ENCODE assay signal across 23 cellular contexts in the genomic region with DNA sequence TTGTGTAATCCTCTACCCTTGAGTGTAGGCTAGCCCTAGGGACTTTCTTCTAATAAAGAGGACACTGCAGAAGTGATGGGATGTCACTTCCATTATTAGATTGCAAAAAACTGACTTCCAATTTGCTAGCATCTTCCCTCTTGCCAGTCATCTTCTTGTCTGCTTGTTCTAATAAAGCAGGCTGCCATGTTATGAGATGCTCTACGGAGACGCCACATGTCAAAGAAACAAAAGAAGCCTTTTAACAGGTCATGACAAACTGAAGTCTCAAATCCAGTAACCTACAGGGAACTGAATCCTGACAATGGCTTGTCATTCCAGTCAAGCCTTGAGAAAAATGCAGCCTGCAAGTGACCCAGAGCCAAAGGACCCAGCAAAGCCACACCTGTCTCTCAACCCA.
"Had no signal": no experiment of that assay in that cellular context is flagged by ENCODE, and none has a peak within 500 bp of the region (broad histone marks: within the 10 kb centered on the region; RNA-seq: fewer than 3 reads in every experiment).

No MANE protein-coding gene starts in this region.

- H3K4me3 Mint-ChIP-seq: dendritic cell treated with granulocyte-macrophage colony-stimulating factor and Interleukin-4, amounts not matched to agents 40 ng/mL and 50 ng/mL, for 4 days; effector memory CD8-positive, alpha-beta T cell; endodermal cell had no signal

- H3K27me3 Mint-ChIP-seq: dendritic cell treated with granulocyte-macrophage colony-stimulating factor and Interleukin-4, amounts not matched to agents 40 ng/mL and 50 ng/mL, for 4 days; effector memory CD8-positive, alpha-beta T cell had no signal

- H3K27ac Mint-ChIP-seq: dendritic cell treated with granulocyte-macrophage colony-stimulating factor and Interleukin-4, amounts not matched to agents 40 ng/mL and 50 ng/mL, for 4 days; effector memory CD8-positive, alpha-beta T cell had no signal

- H3K9me3 ChIP-seq: colonic mucosa, gastrocnemius medialis had no signal

- H3K27me3 ChIP-seq: colonic mucosa, dorsolateral prefrontal cortex, esophagus muscularis mucosa, esophagus squamous epithelium, foreskin keratinocyte, gastrocnemius medialis, gastroesophageal sphincter, heart left ventricle, heart right ventricle had no signal

- H3K36me3 ChIP-seq: colonic mucosa, esophagus muscularis mucosa, esophagus squamous epithelium, heart left ventricle had no signal

- DNase-seq: colonic mucosa; cortex of kidney; dermis blood vessel endothelial cell; dorsolateral prefrontal cortex; effector CD4-positive, alpha-beta T cell; effector CD8-positive, alpha-beta T cell; effector memory CD4-positive, alpha-beta T cell; effector memory CD8-positive, alpha-beta T cell; endodermal cell; erythroblast; esophagus squamous epithelium; foreskin keratinocyte; foreskin melanocyte; gastrocnemius medialis; glutamatergic neuron; head of caudate nucleus; heart left ventricle; heart right ventricle had no signal

- H3K4me3 ChIP-seq: colonic mucosa, coronary artery, dorsolateral prefrontal cortex, esophagus muscularis mucosa, esophagus squamous epithelium, gastrocnemius medialis, gastroesophageal sphincter, heart left ventricle, heart right ventricle had no signal

- H3K27ac ChIP-seq: colonic mucosa, coronary artery, dorsolateral prefrontal cortex, epithelial cell of prostate, esophagus muscularis mucosa, esophagus squamous epithelium, foreskin keratinocyte, gastrocnemius medialis, gastroesophageal sphincter, heart left ventricle, heart right ventricle had no signal

- H3K4me1 Mint-ChIP-seq: endodermal cell had no signal
